Comparison of ENCODE assay signal across 8 cellular contexts in the genomic region with DNA sequence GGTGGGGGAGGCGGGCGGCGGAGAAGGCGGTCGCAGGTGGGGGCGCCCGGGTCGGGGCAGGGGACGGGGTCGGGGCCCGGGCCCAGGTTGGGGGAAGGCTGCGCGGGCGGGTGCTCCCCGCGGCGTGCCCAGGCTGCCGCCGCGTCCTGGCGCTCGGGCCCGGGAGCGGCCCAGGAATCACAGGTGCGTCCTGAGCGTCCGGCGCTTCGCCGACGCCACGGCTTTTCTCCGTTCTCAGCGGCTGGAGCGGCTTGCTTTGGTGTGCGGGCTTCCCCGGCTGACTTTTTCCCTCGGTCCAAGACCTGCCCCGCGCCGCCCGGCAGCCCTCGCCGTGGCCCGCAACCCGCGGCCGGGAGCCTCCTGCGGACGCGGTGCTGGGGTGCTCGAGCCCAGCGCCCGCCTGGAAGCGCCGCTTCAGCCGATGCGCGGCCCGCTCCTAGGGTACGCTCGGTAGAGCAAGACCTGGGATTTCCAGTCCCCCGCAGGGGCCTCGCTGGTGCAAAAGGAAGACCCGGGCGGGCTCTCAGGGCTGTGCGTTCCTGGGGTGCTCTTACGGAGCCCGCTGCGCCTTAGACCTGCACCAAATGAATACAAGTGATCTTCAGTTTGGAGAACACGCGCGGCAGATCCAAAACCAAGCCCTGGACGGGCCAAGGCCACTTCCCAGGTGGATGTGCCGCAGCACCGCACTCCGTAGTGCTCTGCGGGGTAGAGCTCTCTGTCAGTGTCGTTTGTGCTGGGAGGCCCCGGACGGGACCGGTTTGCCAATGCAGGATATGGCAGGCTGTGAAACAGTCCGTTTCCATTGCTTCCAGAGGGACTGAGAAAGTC. TPM values are rescaled to one million over a fixed set of nuclear protein-coding genes. Genes with fewer than 3 reads are reported as not detected.
DNase-seq lines count a peak whose midpoint lies in the region; ATAC-seq and TF ChIP-seq lines count a peak whose summit lies in the region.

No MANE protein-coding gene starts in this region.

- peak in 2 of 5 donors; percentile 19 to 50 for DNase-seq in CD8-positive, alpha-beta memory T cell
- peak; percentile 75 for DNase-seq in activated CD4-positive, alpha-beta T cell treated with anti-CD3 and anti-CD28 coated beads, Interleukin-2, amount 10 ng/mL, durations not matched to agents 24 days and 14 days
- DNase-seq in epithelial cell of esophagus (ENCODE audit: low read depth), result peak; percentile 27
- peak; percentile 35 to 66 (median 64) for DNase-seq in mucosa of descending colon
- peak; percentile 30 for DNase-seq in transverse colon
- DNase-seq in T1000 (lab: John Stamatoyannopoulos, UW), result no peak

- no peak for TF ChIP-seq POLR2A in transverse colon (IDR thresholded peaks at IDR 0.05)

- POLR2A ChIA-PET in CD8-positive, alpha-beta memory T cell (lab: Charles Lee), result interaction anchor here (1.7 kb wide), 1 partner anchor 252 kb away, joined by 3 read pairs; a partner anchor contains a TSS

- TF ChIP-seq EP300 in transverse colon (IDR thresholded peaks at IDR 0.05; ENCODE audit: low read depth), result no peak

- TF ChIP-seq CTCF in epithelial cell of esophagus (IDR thresholded peaks at IDR 0.05; ENCODE audit: insufficient read depth, low read depth, low read length, missing control alignments) (no peak), mucosa of descending colon (IDR thresholded peaks at IDR 0.05) (no peak), transverse colon (IDR thresholded peaks at IDR 0.05) (no peak)

- peaks cover 9% of the 10 kb centered on the region for H3K4me1 ChIP-seq in CD8-positive, alpha-beta memory T cell (ENCODE audit: insufficient read depth, low read length)
- H3K4me1 ChIP-seq in mucosa of descending colon (ENCODE audit: low read depth), result no peaks in the 10 kb centered on the region
- H3K4me1 ChIP-seq in transverse colon, result peaks cover 3 to 10% (median 6%) of the 10 kb centered on the region in 4 donors

- peaks cover 0 to 13% (median 5%) of the 10 kb centered on the region in 3 donors for H3K36me3 Mint-ChIP-seq in CD8-positive, alpha-beta memory T cell
- H3K36me3 Mint-ChIP-seq in activated CD4-positive, alpha-beta T cell treated with anti-CD3 and anti-CD28 coated beads, Interleukin-2, amount 10 ng/mL, durations not matched to agents 24 days and 14 days (ENCODE audit: low read depth), result peaks cover 27% of the 10 kb centered on the region

- no peaks in the 10 kb centered on the region for H3K27me3 Mint-ChIP-seq in CD8-positive, alpha-beta memory T cell
- H3K27me3 Mint-ChIP-seq in activated CD4-positive, alpha-beta T cell treated with anti-CD3 and anti-CD28 coated beads, Interleukin-2, amount 10 ng/mL, durations not matched to agents 24 days and 14 days, result peaks cover 2% of the 10 kb centered on the region

- CTCF ChIA-PET in CD8-positive, alpha-beta memory T cell (lab: Charles Lee), result no interaction called here

- ATAC-seq in GM19438 (IDR thresholded peaks at IDR 0.05; ENCODE audit: low read depth, unreplicated experiment) (peak; percentile 26), HG03520 (IDR thresholded peaks at IDR 0.05; ENCODE audit: unreplicated experiment) (peak; percentile 37), mucosa of descending colon (peak; percentile 53)

- no peaks in the 10 kb centered on the region for H3K27me3 ChIP-seq in CD8-positive, alpha-beta memory T cell (ENCODE audit: insufficient read depth, low read length, poor library complexity, severe bottlenecking)
- no peaks in the 10 kb centered on the region for H3K27me3 ChIP-seq in transverse colon

- H3K27ac Mint-ChIP-seq in CD8-positive, alpha-beta memory T cell, result peak overlapping the region; percentile 37 to 88 (median 61)
- H3K27ac Mint-ChIP-seq in activated CD4-positive, alpha-beta T cell treated with anti-CD3 and anti-CD28 coated beads, Interleukin-2, amount 10 ng/mL, durations not matched to agents 24 days and 14 days, result peak overlapping the region; percentile 54

- WGBS in transverse colon (ENCODE audit: low coverage in 1 of 2), 2 donors, result 7% methylated on average over 39 of the region's 83 CpGs; no CpG with 5 or more reads in 1 of the 2 donors

- H3K4me1 Mint-ChIP-seq in CD8-positive, alpha-beta memory T cell, result peaks cover 24 to 35% (median 33%) of the 10 kb centered on the region in 3 donors
- peaks cover 14% of the 10 kb centered on the region for H3K4me1 Mint-ChIP-seq in activated CD4-positive, alpha-beta T cell treated with anti-CD3 and anti-CD28 coated beads, Interleukin-2, amount 10 ng/mL, durations not matched to agents 24 days and 14 days

- peaks cover 0 to 5% (median 0%) of the 10 kb centered on the region in 5 donors for H3K9me3 Mint-ChIP-seq in CD8-positive, alpha-beta memory T cell
- H3K9me3 Mint-ChIP-seq in activated CD4-positive, alpha-beta T cell treated with anti-CD3 and anti-CD28 coated beads, Interleukin-2, amount 10 ng/mL, durations not matched to agents 24 days and 14 days, result no peaks in the 10 kb centered on the region

- peak overlapping the region; percentile 63 for H3K4me3 ChIP-seq in CD8-positive, alpha-beta memory T cell (ENCODE audit: low read length)
- H3K4me3 ChIP-seq in epithelial cell of esophagus (ENCODE audit: low read length), result peak overlapping the region; percentile 61
- peak overlapping the region; percentile 56 for H3K4me3 ChIP-seq in mucosa of descending colon
- H3K4me3 ChIP-seq in transverse colon, result peak overlapping the region; percentile 64 to 90 (median 72)

- H3K27ac ChIP-seq in CD8-positive, alpha-beta memory T cell (ENCODE audit: low read depth, low read length), result peak overlapping the region; percentile 72
- peak overlapping the region; percentile 90 to 99 (median 97) for H3K27ac ChIP-seq in transverse colon

- H3K36me3 ChIP-seq in CD8-positive, alpha-beta memory T cell (ENCODE audit: insufficient read depth, low read length), result no peaks in the 10 kb centered on the region
- H3K36me3 ChIP-seq in mucosa of descending colon (ENCODE audit: low read depth) (no peaks in the 10 kb centered on the region), transverse colon (no peaks in the 10 kb centered on the region)

- in situ Hi-C loops in transverse colon (cut with MboI; ENCODE audit: low pct_ligation_motif_present in 1 of 4, low pct_unique_long_range_greater_than_20kb in 1 of 4, low sequenced_read_pairs in 3 of 4), result no loop called here

- H3K4me3 Mint-ChIP-seq in CD8-positive, alpha-beta memory T cell, result peak overlapping the region; percentile 73 to 91 (median 86)
- H3K4me3 Mint-ChIP-seq in activated CD4-positive, alpha-beta T cell treated with anti-CD3 and anti-CD28 coated beads, Interleukin-2, amount 10 ng/mL, durations not matched to agents 24 days and 14 days, result peak overlapping the region; percentile 83

- H3K9me3 ChIP-seq in CD8-positive, alpha-beta memory T cell (ENCODE audit: low read length), result no peaks in the 10 kb centered on the region
- H3K9me3 ChIP-seq in mucosa of descending colon, result peaks cover 9% of the 10 kb centered on the region
- no peaks in the 10 kb centered on the region for H3K9me3 ChIP-seq in transverse colon

- intact Hi-C loops in activated CD4-positive, alpha-beta T cell treated with anti-CD3 and anti-CD28 coated beads, Interleukin-2, amount 10 ng/mL, durations not matched to agents 24 days and 14 days (cut with micrococcal nuclease), result loop anchor here (1.0 kb wide), 1 partner anchor 51 kb away; a partner anchor contains a TSS
- intact Hi-C loops in mucosa of descending colon (cut with DNase I, micrococcal nuclease), result no loop called here
- intact Hi-C loops in transverse colon (cut with DNase I; ENCODE audit: low total_unique reads), result no loop called here

RNA-seq across cellular contexts. Expression of a gene that starts 0.6 kb away (rescaled TPM):
- total RNA-seq in CD8-positive, alpha-beta memory T cell, result 10 to 100 TPM; 33.9 to 35.0 TPM
- polyA plus RNA-seq in CD8-positive, alpha-beta memory T cell, result 5.3 TPM
- total RNA-seq in activated CD4-positive, alpha-beta T cell treated with anti-CD3 and anti-CD28 coated beads, Interleukin-2, amount 10 ng/mL, durations not matched to agents 24 days and 14 days, result 21.2 and 21.3 TPM in 2 replicates
- total RNA-seq in mucosa of descending colon (10 to 100 TPM; 11.8 to 18.2 (median 17.4) TPM), transverse colon (10 to 100 TPM in 2 of 4 donors, 1 to 10 TPM in 2; 5.2 to 19.3 (median 13.2) TPM)

RNA-seq across cellular contexts. Expression of a gene that starts 51.4 kb away (rescaled TPM):
- 100 to 1,000 TPM; 102 to 112 TPM for total RNA-seq in CD8-positive, alpha-beta memory T cell
- 55.4 TPM for polyA plus RNA-seq in CD8-positive, alpha-beta memory T cell
- total RNA-seq in activated CD4-positive, alpha-beta T cell treated with anti-CD3 and anti-CD28 coated beads, Interleukin-2, amount 10 ng/mL, durations not matched to agents 24 days and 14 days, result 74.3 and 79.3 TPM in 2 replicates
- 10 to 100 TPM; 50.7 to 77.7 (median 71.7) TPM for total RNA-seq in mucosa of descending colon
- total RNA-seq in transverse colon, result 10 to 100 TPM; 14.7 to 78.6 (median 50.4) TPM
